Comparison of ENCODE assay signal across 8 cellular contexts in the genomic region with DNA sequence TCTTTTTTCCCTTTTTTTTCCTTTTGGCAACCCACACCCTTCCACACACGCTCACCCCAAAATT. TPM values are rescaled to one million over a fixed set of nuclear protein-coding genes. Genes with fewer than 3 reads are reported as not detected.
DNase-seq lines count a peak whose midpoint lies in the region; ATAC-seq and TF ChIP-seq lines count a peak whose summit lies in the region.

Gene NLK (plus strand): TSS at position 21 of the 64 bp plus-strand sequence. CDS start 197 bp downstream, outside the sequence.

- intact Hi-C loops in upper lobe of right lung (cut with DNase I): no loop called here

- no peaks in the 10 kb centered on the region for H3K9me3 Mint-ChIP-seq in activated T-cell treated with anti-CD3 and anti-CD28 coated beads, Interleukin-2, amount 50 U/mL, for 4 hours

- peak within 1 kb of the TSS; percentile 90 for H3K27ac ChIP-seq in upper lobe of right lung

- no peaks in the 10 kb centered on the region for H3K36me3 Mint-ChIP-seq in activated T-cell treated with anti-CD3 and anti-CD28 coated beads, Interleukin-2, amount 50 U/mL, for 4 hours (ENCODE audit: insufficient read depth)

- H3K4me3 ChIP-seq in choroid plexus epithelial cell (ENCODE audit: low read depth, low read length) (peak within 1 kb of the TSS; percentile 79), upper lobe of right lung (peak within 1 kb of the TSS; percentile 78)

- H3K4me3 Mint-ChIP-seq in activated T-cell treated with anti-CD3 and anti-CD28 coated beads, Interleukin-2, amount 50 U/mL, for 4 hours: peak within 1 kb of the TSS; percentile 85

- no peak for ATAC-seq in activated T-cell treated with anti-CD3 and anti-CD28 coated beads, Interleukin-2, amount 50 U/mL, for 4 hours
- ATAC-seq in upper lobe of right lung: no peak
- no peak for ATAC-seq in GM21723 (IDR thresholded peaks at IDR 0.05; ENCODE audit: unreplicated experiment)
- no peak for ATAC-seq in GM21515 (IDR thresholded peaks at IDR 0.05; ENCODE audit: unreplicated experiment)

- TF ChIP-seq CTCF in choroid plexus epithelial cell (conservative IDR thresholded peaks at IDR 0.05; ENCODE audit: low read depth, low read length) (no peak), upper lobe of right lung (IDR thresholded peaks at IDR 0.05) (no peak)

- no peaks in the 10 kb centered on the region for H3K9me3 ChIP-seq in upper lobe of right lung

- no peaks in the 10 kb centered on the region for H3K27me3 Mint-ChIP-seq in activated T-cell treated with anti-CD3 and anti-CD28 coated beads, Interleukin-2, amount 50 U/mL, for 4 hours (ENCODE audit: low read depth)

- no peaks in the 10 kb centered on the region for H3K36me3 ChIP-seq in upper lobe of right lung

- H3K27me3 ChIP-seq in upper lobe of right lung: no peaks in the 10 kb centered on the region

- H3K4me1 Mint-ChIP-seq in activated T-cell treated with anti-CD3 and anti-CD28 coated beads, Interleukin-2, amount 50 U/mL, for 4 hours (ENCODE audit: low read depth): peaks cover 61% of the 10 kb centered on the region

- DNase-seq in activated T-cell treated with anti-CD3 and anti-CD28 coated beads, Interleukin-2, amount 50 U/mL, for 4 hours: no peak
- DNase-seq in activated T-cell treated with anti-CD3 and anti-CD28 coated beads for 4 hours (no peak), choroid plexus epithelial cell (ENCODE audit: low read depth) (no peak), mesenteric fat pad (ENCODE audit: low spot score) (no peak), upper lobe of right lung (no peak), putamen (ENCODE audit: low spot score) (no peak)

- H3K4me1 ChIP-seq in upper lobe of right lung: peaks cover 32% of the 10 kb centered on the region

RNA-seq across cellular contexts. Expression of gene NLK, which starts in this region (rescaled TPM):
- 10 to 100 TPM in 2 of 3 donors, 1 to 10 TPM in 1; 9.8 to 11.2 (median 10.9) TPM for total RNA-seq in activated T-cell treated with anti-CD3 and anti-CD28 coated beads, Interleukin-2, amount 50 U/mL, for 4 hours
- total RNA-seq in mesenteric fat pad: 21.4 TPM
- total RNA-seq in upper lobe of right lung: 22.6 TPM
